Comparison of ENCODE assay signal across 11 cellular contexts in genomic region chr4:150244600-150244999, GRCh38.
DNase-seq lines count a peak whose midpoint lies in the region; ATAC-seq and TF ChIP-seq lines count a peak whose summit lies in the region.
"Had no signal": no experiment of that assay in that cellular context is flagged by ENCODE, and none has a peak within 500 bp of the region (broad histone marks: within the 10 kb centered on the region; RNA-seq: fewer than 3 reads in every experiment).

No MANE protein-coding gene starts in this region.

- WGBS in heart right ventricle, 2 donors, result 69 to 75% methylated on average over 3 of the region's 3 CpGs

- no peak for TF ChIP-seq CTCF in nephron (IDR thresholded peaks at IDR 0.05; ENCODE audit: unreplicated experiment in 3 of 3)
- no peak for TF ChIP-seq CTCF in heart right ventricle (IDR thresholded peaks at IDR 0.05)

- peaks cover 0 to 53% (median 0%) of the 10 kb centered on the region in 9 donors for H3K36me3 ChIP-seq in heart right ventricle

- peaks cover 12% of the 10 kb centered on the region for H3K27me3 Mint-ChIP-seq in nephron (ENCODE audit: low read depth)

- no peaks in the 10 kb centered on the region for H3K27me3 ChIP-seq in heart right ventricle

- intact Hi-C loops in heart right ventricle (cut with DNase I), result loop anchor here in 7 of 10 donors (5.0 to 10.0 kb wide), 5 partner anchors 232 to 247 kb away; no protein-coding TSS in a partner anchor

- H3K4me1 ChIP-seq in heart right ventricle, result no peaks in the 10 kb centered on the region

- peaks cover 11% of the 10 kb centered on the region for H3K4me1 Mint-ChIP-seq in nephron

- no peak overlapping the region for H3K27ac ChIP-seq in heart right ventricle

- H3K27ac Mint-ChIP-seq in nephron, result peak overlapping the region; percentile 36 to 74 (median 73)

- no peak overlapping the region for H3K4me3 Mint-ChIP-seq in nephron

- H3K9me3 Mint-ChIP-seq in nephron, result no peaks in the 10 kb centered on the region

- ATAC-seq in HG03565 (IDR thresholded peaks at IDR 0.05; ENCODE audit: unreplicated experiment) (no peak), heart right ventricle (no peak)

- no peaks in the 10 kb centered on the region for H3K9me3 ChIP-seq in heart right ventricle

- H3K4me3 ChIP-seq in heart right ventricle, result no peak overlapping the region

- peaks cover 11% of the 10 kb centered on the region for H3K36me3 Mint-ChIP-seq in nephron (ENCODE audit: low read depth)

- peak; percentile 37 for DNase-seq in GM03348 (ENCODE audit: low spot score)
- peak; percentile 11 for DNase-seq in NCI-H2081 treated with DMSO at 0.1 percent for 48 hours (lab: John Stamatoyannopoulos, UW)
- peak; percentile 87 for DNase-seq in astrocyte of the hippocampus (ENCODE audit: low read depth, low spot score)
- DNase-seq in heart right ventricle, result no peak
- DNase-seq in activated naive CD4-positive, alpha-beta T cell (lab: John Stamatoyannopoulos, UW), result no peak
- no peak for DNase-seq in iPS-NIHi7 (ENCODE audit: extremely low spot score)
- DNase-seq: activated effector memory CD4-positive, alpha-beta T cell treated with anti-CD3 and anti-CD28 coated beads, Interleukin-2, amount 50 U/mL, for 16 hours; effector CD4-positive, alpha-beta T cell; GDM1 had no signal

Comparison
In these comparisons a context has a peak if more than half of its experiments do, and no peak if none do; other contexts are left out.
1. DNase-seq: peak in GM03348 (single experiment), NCI-H2081 treated with DMSO at 0.1 percent for 48 hours (single experiment) and astrocyte of the hippocampus (single experiment); none in heart right ventricle (0 of 2), activated naive CD4-positive, alpha-beta T cell (0 of 4) and iPS-NIHi7 (single experiment).